8 cellular contexts compared by ENCODE assay signal in genomic region chr1:145487156-145487555, GRCh38.
DNase-seq lines count a peak whose midpoint lies in the region; ATAC-seq and TF ChIP-seq lines count a peak whose summit lies in the region.
"Not testable (repeated sequence)": the region's sequence is repeated elsewhere in the genome, so short reads cannot be mapped to it uniquely, and the experiment has no call there.

No MANE protein-coding gene starts in this region.

- not testable (repeated sequence) for H3K9me3 Mint-ChIP-seq in CD14-positive monocyte; activated B cell treated with CpG ODN at 0.5 μM for 24 hours; activated T-helper 2 cell treated with anti-CD3 and anti-CD28 coated beads, Interferon-gamma antibody, Interleukin-2, Interleukin-4, amounts not matched to agents 10 μg/mL and 5 μg/mL and 100 μg/mL, durations not matched to agents 14 hours and 24 hours and 36 hours; naive B cell; stimulated activated naive B cell treated with anti-CD40 and anti-IgM and Interleukin-4, amounts not matched to agents 10 μg/mL and 1 μg/mL and 100 μg/mL, for 72 hours

- TF ChIP-seq CTCF in CD14-positive monocyte (IDR thresholded peaks at IDR 0.05); activated B cell treated with CpG ODN at 0.5 μM for 24 hours (IDR thresholded peaks at IDR 0.05); brain microvascular endothelial cell (IDR thresholded peaks at IDR 0.05; ENCODE audit: low read depth, low read length, missing control alignments); fibroblast of villous mesenchyme (IDR thresholded peaks at IDR 0.05; ENCODE audit: insufficient read depth, low read depth, low read length): not testable (repeated sequence)

- not testable (repeated sequence) for H3K4me1 Mint-ChIP-seq in CD14-positive monocyte; activated B cell treated with CpG ODN at 0.5 μM for 24 hours; activated T-helper 2 cell treated with anti-CD3 and anti-CD28 coated beads, Interferon-gamma antibody, Interleukin-2, Interleukin-4, amounts not matched to agents 10 μg/mL and 5 μg/mL and 100 μg/mL, durations not matched to agents 14 hours and 24 hours and 36 hours (ENCODE audit: low read depth); naive B cell; stimulated activated naive B cell treated with anti-CD40 and anti-IgM and Interleukin-4, amounts not matched to agents 10 μg/mL and 1 μg/mL and 100 μg/mL, for 72 hours

- POLR2A ChIA-PET in activated B cell treated with CpG ODN at 0.5 μM for 24 hours (lab: Charles Lee): not testable (repeated sequence)

- H3K36me3 ChIP-seq in brain microvascular endothelial cell (replicated peaks): not testable (repeated sequence)

- intact Hi-C loops in CD14-positive monocyte (cut with micrococcal nuclease); activated B cell treated with CpG ODN at 0.5 μM for 24 hours (cut with micrococcal nuclease); activated T-helper 2 cell treated with anti-CD3 and anti-CD28 coated beads, Interferon-gamma antibody, Interleukin-2, Interleukin-4, amounts not matched to agents 10 μg/mL and 5 μg/mL and 100 μg/mL, durations not matched to agents 14 hours and 24 hours and 36 hours (cut with micrococcal nuclease): not testable (repeated sequence)

- ATAC-seq in HG02798 (IDR thresholded peaks at IDR 0.05; ENCODE audit: poor library complexity, unreplicated experiment) (peak; percentile 18), activated B cell treated with CpG ODN at 0.5 μM for 24 hours (ENCODE audit: low read depth) (peak; percentile 10), naive B cell (ENCODE audit: low read depth in 2 of 2) (peak; percentile 31 to 39)
- ATAC-seq in stimulated activated naive B cell treated with anti-CD40 and anti-IgM and Interleukin-4, amounts not matched to agents 10 μg/mL and 1 μg/mL and 100 μg/mL, for 72 hours (replicated peaks): peak; percentile 19 to 38

- in situ Hi-C loops in brain microvascular endothelial cell (cut with HindIII; ENCODE audit: low pct_ligation_motif_present, low sequenced_read_pairs): not testable (repeated sequence)

- H3K27ac Mint-ChIP-seq in CD14-positive monocyte; activated B cell treated with CpG ODN at 0.5 μM for 24 hours; activated T-helper 2 cell treated with anti-CD3 and anti-CD28 coated beads, Interferon-gamma antibody, Interleukin-2, Interleukin-4, amounts not matched to agents 10 μg/mL and 5 μg/mL and 100 μg/mL, durations not matched to agents 14 hours and 24 hours and 36 hours; naive B cell; stimulated activated naive B cell treated with anti-CD40 and anti-IgM and Interleukin-4, amounts not matched to agents 10 μg/mL and 1 μg/mL and 100 μg/mL, for 72 hours: not testable (repeated sequence)

- H3K4me3 Mint-ChIP-seq in CD14-positive monocyte: peak overlapping the region; percentile 55 to 69
- peak overlapping the region; percentile 44 for H3K4me3 Mint-ChIP-seq in activated B cell treated with CpG ODN at 0.5 μM for 24 hours
- peak overlapping the region; percentile 58 for H3K4me3 Mint-ChIP-seq in activated T-helper 2 cell treated with anti-CD3 and anti-CD28 coated beads, Interferon-gamma antibody, Interleukin-2, Interleukin-4, amounts not matched to agents 10 μg/mL and 5 μg/mL and 100 μg/mL, durations not matched to agents 14 hours and 24 hours and 36 hours (ENCODE audit: low read depth)
- peak overlapping the region in 6 of 8 donors; percentile 37 to 86 (median 66) for H3K4me3 Mint-ChIP-seq in naive B cell
- H3K4me3 Mint-ChIP-seq in stimulated activated naive B cell treated with anti-CD40 and anti-IgM and Interleukin-4, amounts not matched to agents 10 μg/mL and 1 μg/mL and 100 μg/mL, for 72 hours: peak overlapping the region; percentile 69 to 75

- not testable (repeated sequence) for DNase-seq in CD14-positive monocyte (ENCODE audit: low spot score); activated B cell treated with CpG ODN at 0.5 μM for 24 hours; activated T-helper 2 cell treated with anti-CD3 and anti-CD28 coated beads, Interferon-gamma antibody, Interleukin-2, Interleukin-4, amounts not matched to agents 10 μg/mL and 5 μg/mL and 100 μg/mL, durations not matched to agents 14 hours and 24 hours and 36 hours (ENCODE audit: low spot score); brain microvascular endothelial cell; fibroblast of villous mesenchyme (ENCODE audit: low read depth); naive B cell; stimulated activated naive B cell treated with anti-CD40 and anti-IgM and Interleukin-4, amounts not matched to agents 10 μg/mL and 1 μg/mL and 100 μg/mL, for 72 hours

- H3K27me3 Mint-ChIP-seq in CD14-positive monocyte (ENCODE audit: low read depth in 3 of 3): peaks cover 12 to 27% (median 20%) of the 10 kb centered on the region in 3 donors
- not testable (repeated sequence) for H3K27me3 Mint-ChIP-seq in activated B cell treated with CpG ODN at 0.5 μM for 24 hours
- H3K27me3 Mint-ChIP-seq in activated T-helper 2 cell treated with anti-CD3 and anti-CD28 coated beads, Interferon-gamma antibody, Interleukin-2, Interleukin-4, amounts not matched to agents 10 μg/mL and 5 μg/mL and 100 μg/mL, durations not matched to agents 14 hours and 24 hours and 36 hours (ENCODE audit: low read depth): peaks cover 15% of the 10 kb centered on the region
- peaks cover 14 to 17% (median 14%) of the 10 kb centered on the region in 3 donors for H3K27me3 Mint-ChIP-seq in naive B cell
- H3K27me3 Mint-ChIP-seq in stimulated activated naive B cell treated with anti-CD40 and anti-IgM and Interleukin-4, amounts not matched to agents 10 μg/mL and 1 μg/mL and 100 μg/mL, for 72 hours: peaks cover 10 to 16% of the 10 kb centered on the region in 2 donors

- not testable (repeated sequence) for H3K36me3 Mint-ChIP-seq in CD14-positive monocyte; activated B cell treated with CpG ODN at 0.5 μM for 24 hours (ENCODE audit: low read depth); activated T-helper 2 cell treated with anti-CD3 and anti-CD28 coated beads, Interferon-gamma antibody, Interleukin-2, Interleukin-4, amounts not matched to agents 10 μg/mL and 5 μg/mL and 100 μg/mL, durations not matched to agents 14 hours and 24 hours and 36 hours (ENCODE audit: low read depth); naive B cell; stimulated activated naive B cell treated with anti-CD40 and anti-IgM and Interleukin-4, amounts not matched to agents 10 μg/mL and 1 μg/mL and 100 μg/mL, for 72 hours

- H3K27ac ChIP-seq in brain microvascular endothelial cell: not testable (repeated sequence)

- H3K4me3 ChIP-seq in brain microvascular endothelial cell (ENCODE audit: low read depth, low read length) (peak overlapping the region; percentile 35), fibroblast of villous mesenchyme (ENCODE audit: low read depth, low read length) (peak overlapping the region; percentile 41)

- H3K27me3 ChIP-seq in brain microvascular endothelial cell (replicated peaks): not testable (repeated sequence)

- CTCF ChIA-PET in activated B cell treated with CpG ODN at 0.5 μM for 24 hours (lab: Charles Lee): not testable (repeated sequence)
